In the genomic region with DNA sequence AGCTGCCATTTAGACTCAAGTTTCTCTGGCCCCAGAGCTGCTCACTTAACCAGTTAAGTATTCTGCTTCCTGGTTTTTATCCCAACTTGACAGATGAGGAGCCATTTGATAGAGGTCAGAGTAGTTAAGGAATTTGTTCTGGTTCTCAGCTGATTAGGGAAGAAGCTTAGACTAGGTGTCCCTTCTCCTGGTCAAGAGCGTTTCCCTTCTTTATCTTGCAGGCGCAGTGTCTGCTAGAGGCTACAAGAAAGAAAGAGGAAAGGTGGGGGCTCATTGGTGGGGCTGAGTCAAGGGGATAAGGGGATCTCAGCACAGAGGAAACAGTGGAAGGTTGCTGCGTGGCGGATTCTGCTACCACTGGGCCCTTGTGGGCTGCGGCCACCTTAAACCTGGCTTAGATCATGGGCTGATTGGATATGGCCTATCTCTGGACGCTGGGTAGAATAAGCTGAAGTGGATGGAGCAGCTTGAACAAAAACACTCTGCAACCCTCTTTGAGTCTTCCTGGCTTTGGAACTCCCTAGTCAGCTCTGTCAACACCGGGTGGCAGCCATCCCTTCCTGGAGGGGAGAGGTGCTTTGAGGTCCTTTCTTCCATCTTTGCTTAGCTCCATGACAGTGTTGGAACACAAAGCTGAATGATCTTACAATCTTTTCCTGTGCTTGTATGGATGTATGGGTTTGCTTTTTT, we compare ENCODE assay signal across 9 cellular contexts.
A peak's percentile ranks its signal among the peaks of the same experiment; 100 is the strongest.
DNase-seq lines count a peak whose midpoint lies in the region; ATAC-seq, FAIRE-seq and TF ChIP-seq lines count a peak whose summit lies in the region.
"Had no signal": no experiment of that assay in that cellular context is flagged by ENCODE, and none has a peak within 500 bp of the region (broad histone marks: within the 10 kb centered on the region; RNA-seq: fewer than 3 reads in every experiment).

No MANE protein-coding gene starts in this region.

- H3K27me3 ChIP-seq in BE2C (no peaks in the 10 kb centered on the region), hepatocyte (no peaks in the 10 kb centered on the region)

- 73% methylated on average over 7 of the region's 7 CpGs for WGBS in hepatocyte (ENCODE audit: low lambda C conversion rate, missing lambda C conversion rate)

- no peaks in the 10 kb centered on the region for H3K9me2 ChIP-seq in hepatocyte (replicated peaks; ENCODE audit: insufficient read depth)

- H3K9me3 ChIP-seq in BE2C (no peaks in the 10 kb centered on the region), hepatocyte (ENCODE audit: low read depth) (no peaks in the 10 kb centered on the region)

- TF ChIP-seq CTCF in BE2C (IDR thresholded peaks at IDR 0.05; ENCODE audit: low read depth, low read length): peak; percentile 66
- TF ChIP-seq CTCF in HFF-Myc (IDR thresholded peaks at IDR 0.05; ENCODE audit: low read depth, low read length, missing control alignments): peak; percentile 9
- TF ChIP-seq CTCF in hepatocyte (IDR thresholded peaks at IDR 0.05; ENCODE audit: poor library complexity): no peak

- FAIRE-seq in GM19239 (lab: Jason Lieb, UNC): no peak

- peaks cover 15% of the 10 kb centered on the region for H3K4me1 ChIP-seq in BE2C
- peaks cover 11% of the 10 kb centered on the region for H3K4me1 ChIP-seq in hepatocyte (ENCODE audit: insufficient read depth)

- no peak overlapping the region for H3K4me2 ChIP-seq in hepatocyte

- DNase-seq in BE2C (peak; percentile 62), HFF-Myc (ENCODE audit: extremely low read depth, low read depth) (no peak), SW480 (ENCODE audit: low spot score) (peak; percentile 38), hepatocyte (ENCODE audit: low spot score) (peak; percentile 17), GM19239 (ENCODE audit: insufficient read length, low spot score) (no peak)
- DNase-seq: activated CD8-positive, alpha-beta T cell treated with anti-CD3 and anti-CD28 coated beads, Interleukin-2, amount 10 ng/mL, durations not matched to agents 7 days and 5 days had no signal

- no peak overlapping the region for H3K4me3 ChIP-seq in BE2C (ENCODE audit: low read depth, low read length)
- H3K4me3 ChIP-seq in HFF-Myc (replicated peaks; ENCODE audit: low read depth, low read length): no peak overlapping the region
- H3K4me3 ChIP-seq in hepatocyte: no peak overlapping the region

- no peaks in the 10 kb centered on the region for H4K20me1 ChIP-seq in hepatocyte (ENCODE audit: insufficient read depth, poor library complexity, severe bottlenecking)

- H3K36me3 ChIP-seq in BE2C (no peaks in the 10 kb centered on the region), hepatocyte (replicated peaks; ENCODE audit: insufficient read depth, low read depth) (no peaks in the 10 kb centered on the region)

- no peak overlapping the region for H2AFZ ChIP-seq in hepatocyte

- no peaks in the 10 kb centered on the region for H3K79me2 ChIP-seq in hepatocyte

- ATAC-seq in HG02610 (IDR thresholded peaks at IDR 0.05; ENCODE audit: unreplicated experiment) (no peak), HG03108 (IDR thresholded peaks at IDR 0.05; ENCODE audit: unreplicated experiment) (no peak), GM21423 (IDR thresholded peaks at IDR 0.05; ENCODE audit: unreplicated experiment) (no peak)

- H3K27ac ChIP-seq in hepatocyte: peak overlapping the region; percentile 2

Comparison
In these comparisons a context has a peak if more than half of its experiments do, and no peak if none do; other contexts are left out.
1. DNase-seq: peak in BE2C (single experiment), SW480 (single experiment) and hepatocyte (single experiment); none in HFF-Myc (single experiment) and GM19239 (single experiment).